8 cellular contexts compared by ENCODE assay signal in genomic region chr17:57605734-57606105, GRCh38.
DNase-seq lines count a peak whose midpoint lies in the region; ATAC-seq and TF ChIP-seq lines count a peak whose summit lies in the region.

No MANE protein-coding gene starts in this region.

- H3K9ac ChIP-seq in HUES48 (ENCODE audit: low read depth, low read length) (no peak overlapping the region), duodenal mucosa (ENCODE audit: low read depth in 1 of 2, low read length in 2 of 2) (peak overlapping the region; percentile 8 to 40)

- peaks cover under 1% of the 10 kb centered on the region for H3K36me3 Mint-ChIP-seq in activated CD8-positive, alpha-beta memory T cell treated with anti-CD3 and anti-CD28 coated beads, Interleukin-2, amount 10 ng/mL, durations not matched to agents 7 days and 5 days
- peaks cover 13 to 18% of the 10 kb centered on the region in 2 donors for H3K36me3 Mint-ChIP-seq in stimulated activated naive B cell treated with anti-CD40 and anti-IgM and Interleukin-4, amounts not matched to agents 10 μg/mL and 1 μg/mL and 100 μg/mL, for 72 hours

- H3K4me3 Mint-ChIP-seq in activated CD8-positive, alpha-beta memory T cell treated with anti-CD3 and anti-CD28 coated beads, Interleukin-2, amount 10 ng/mL, durations not matched to agents 7 days and 5 days: no peak overlapping the region
- peak overlapping the region; percentile 53 to 74 for H3K4me3 Mint-ChIP-seq in stimulated activated naive B cell treated with anti-CD40 and anti-IgM and Interleukin-4, amounts not matched to agents 10 μg/mL and 1 μg/mL and 100 μg/mL, for 72 hours

- H3K4me1 Mint-ChIP-seq in activated CD8-positive, alpha-beta memory T cell treated with anti-CD3 and anti-CD28 coated beads, Interleukin-2, amount 10 ng/mL, durations not matched to agents 7 days and 5 days: peaks cover 74% of the 10 kb centered on the region
- peaks cover 36 to 62% of the 10 kb centered on the region in 2 donors for H3K4me1 Mint-ChIP-seq in stimulated activated naive B cell treated with anti-CD40 and anti-IgM and Interleukin-4, amounts not matched to agents 10 μg/mL and 1 μg/mL and 100 μg/mL, for 72 hours

- no peaks in the 10 kb centered on the region for H3K27me3 Mint-ChIP-seq in activated CD8-positive, alpha-beta memory T cell treated with anti-CD3 and anti-CD28 coated beads, Interleukin-2, amount 10 ng/mL, durations not matched to agents 7 days and 5 days
- H3K27me3 Mint-ChIP-seq in stimulated activated naive B cell treated with anti-CD40 and anti-IgM and Interleukin-4, amounts not matched to agents 10 μg/mL and 1 μg/mL and 100 μg/mL, for 72 hours: no peaks in the 10 kb centered on the region

- 60% methylated on average over 3 of the region's 5 CpGs for WGBS in right lobe of liver (ENCODE audit: insufficient coverage, low coverage, low lambda C conversion rate, missing lambda C conversion rate)

- no peaks in the 10 kb centered on the region for H3K9me3 Mint-ChIP-seq in activated CD8-positive, alpha-beta memory T cell treated with anti-CD3 and anti-CD28 coated beads, Interleukin-2, amount 10 ng/mL, durations not matched to agents 7 days and 5 days (ENCODE audit: low read depth)
- H3K9me3 Mint-ChIP-seq in stimulated activated naive B cell treated with anti-CD40 and anti-IgM and Interleukin-4, amounts not matched to agents 10 μg/mL and 1 μg/mL and 100 μg/mL, for 72 hours: no peaks in the 10 kb centered on the region

- CTCF ChIA-PET in activated CD8-positive, alpha-beta memory T cell treated with anti-CD3 and anti-CD28 coated beads, Interleukin-2, amount 10 ng/mL, durations not matched to agents 7 days and 5 days (lab: Charles Lee): interaction anchor here (0.6 to 5.9 kb wide), 7 partner anchors 8 to 334 kb away, joined by 3 to 46 read pairs (median 5); no protein-coding TSS in a partner anchor

- H3K4me1 ChIP-seq in HUES48 (ENCODE audit: control insufficient read depth, insufficient read depth, low read length): peaks cover 35% of the 10 kb centered on the region
- H3K4me1 ChIP-seq in duodenal mucosa (ENCODE audit: control insufficient read depth in 1 of 2, insufficient read depth in 2 of 2, low read length in 2 of 2): peaks cover 43 to 46% of the 10 kb centered on the region in 2 donors
- no peaks in the 10 kb centered on the region for H3K4me1 ChIP-seq in right lobe of liver

- intact Hi-C loops in right lobe of liver (cut with DNase I): no loop called here

- DNase-seq in activated CD8-positive, alpha-beta memory T cell treated with anti-CD3 and anti-CD28 coated beads, Interleukin-2, amount 10 ng/mL, durations not matched to agents 7 days and 5 days: no peak
- DNase-seq in activated CD8-positive, alpha-beta memory T cell treated with anti-CD3 and anti-CD28 coated beads, Interleukin-2, amount 50 U/mL, for 48 hours: no peak
- DNase-seq in stimulated activated naive B cell treated with anti-CD40 and anti-IgM and Interleukin-4, amounts not matched to agents 10 μg/mL and 1 μg/mL and 100 μg/mL, for 72 hours: no peak
- DNase-seq in right lobe of liver (no peak), NCI-H2081 treated with DMSO at 0.1 percent for 48 hours (lab: John Stamatoyannopoulos, UW) (no peak)

- no peak for TF ChIP-seq CTCF in right lobe of liver (IDR thresholded peaks at IDR 0.05)

- H3K27ac Mint-ChIP-seq in activated CD8-positive, alpha-beta memory T cell treated with anti-CD3 and anti-CD28 coated beads, Interleukin-2, amount 10 ng/mL, durations not matched to agents 7 days and 5 days: peak overlapping the region; percentile 98
- H3K27ac Mint-ChIP-seq in stimulated activated naive B cell treated with anti-CD40 and anti-IgM and Interleukin-4, amounts not matched to agents 10 μg/mL and 1 μg/mL and 100 μg/mL, for 72 hours: peak overlapping the region; percentile 92

- ATAC-seq in activated CD8-positive, alpha-beta memory T cell treated with anti-CD3 and anti-CD28 coated beads, Interleukin-2, amount 10 ng/mL, durations not matched to agents 7 days and 5 days: peak; percentile 4
- peak; percentile 33 to 40 for ATAC-seq in stimulated activated naive B cell treated with anti-CD40 and anti-IgM and Interleukin-4, amounts not matched to agents 10 μg/mL and 1 μg/mL and 100 μg/mL, for 72 hours (replicated peaks)
- ATAC-seq in right lobe of liver (no peak), GM18867 (IDR thresholded peaks at IDR 0.05; ENCODE audit: unreplicated experiment) (no peak)

- H3K4me3 ChIP-seq in HUES48 (ENCODE audit: low read depth, low read length) (no peak overlapping the region), duodenal mucosa (ENCODE audit: low read depth in 1 of 2, low read length in 2 of 2) (peak overlapping the region; percentile 48 to 50), right lobe of liver (no peak overlapping the region)

- peak overlapping the region; percentile 22 for H3K27ac ChIP-seq in HUES48 (ENCODE audit: low read depth, low read length)
- H3K27ac ChIP-seq in duodenal mucosa (ENCODE audit: low read depth, low read length): no peak overlapping the region
- H3K27ac ChIP-seq in right lobe of liver: peak overlapping the region in 1 of 3 donors; percentile 29

- TF ChIP-seq POLR2A in right lobe of liver (IDR thresholded peaks at IDR 0.05): no peak

- H3K9me3 ChIP-seq in HUES48 (ENCODE audit: control insufficient read depth, insufficient read depth, low read length) (no peaks in the 10 kb centered on the region), duodenal mucosa (ENCODE audit: control insufficient read depth in 1 of 2, low read length in 2 of 2) (no peaks in the 10 kb centered on the region), right lobe of liver (no peaks in the 10 kb centered on the region)

- no peaks in the 10 kb centered on the region for H3K27me3 ChIP-seq in HUES48 (ENCODE audit: control insufficient read depth, insufficient read depth, low read length)
- H3K27me3 ChIP-seq in duodenal mucosa (ENCODE audit: control insufficient read depth in 1 of 2, insufficient read depth in 2 of 2, low read length in 2 of 2): no peaks in the 10 kb centered on the region
- H3K27me3 ChIP-seq in right lobe of liver: no peaks in the 10 kb centered on the region

- H3K36me3 ChIP-seq in HUES48 (ENCODE audit: control insufficient read depth, insufficient read depth, low read length): no peaks in the 10 kb centered on the region
- no peaks in the 10 kb centered on the region for H3K36me3 ChIP-seq in duodenal mucosa (ENCODE audit: control insufficient read depth in 1 of 2, insufficient read depth in 2 of 2, low read length in 2 of 2)
- H3K36me3 ChIP-seq in right lobe of liver: no peaks in the 10 kb centered on the region

Comparison
In these comparisons a context has a peak if more than half of its experiments do, and no peak if none do; other contexts are left out.
1. ATAC-seq: peak in activated CD8-positive, alpha-beta memory T cell treated with anti-CD3 and anti-CD28 coated beads, Interleukin-2, amount 10 ng/mL, durations not matched to agents 7 days and 5 days (single experiment) and stimulated activated naive B cell treated with anti-CD40 and anti-IgM and Interleukin-4, amounts not matched to agents 10 μg/mL and 1 μg/mL and 100 μg/mL, for 72 hours (2 of 2); none in right lobe of liver (0 of 4) and GM18867 (single experiment).
2. H3K4me3 ChIP-seq: peak in duodenal mucosa (2 of 2); none in HUES48 (single experiment) and right lobe of liver (0 of 3).